ENCODE assay signal across 2 cellular contexts in the genomic region with DNA sequence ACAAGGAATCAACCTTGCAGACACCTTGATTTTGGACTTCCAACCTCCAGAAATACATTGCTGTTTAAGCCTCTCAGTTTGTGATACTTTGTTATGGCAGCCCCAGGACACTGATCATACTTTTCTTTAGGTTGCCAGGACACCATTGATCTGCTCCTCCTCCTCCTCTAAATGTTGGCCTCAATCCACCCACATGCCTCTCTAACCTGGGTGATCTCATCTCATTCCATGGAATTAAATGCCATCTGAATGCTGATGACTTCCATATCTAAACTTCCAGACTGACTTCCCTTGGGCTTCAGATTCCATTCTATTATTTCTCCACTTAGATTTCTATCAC.
TF ChIP-seq lines count a peak whose summit lies in the region.

No MANE protein-coding gene starts in this region.

TF ChIP-seq in A549, 52 proteins besides CTCF, POLR2A, EP300 and RAD21 (continued from another document):
- TF ChIP-seq GATA3 (IDR thresholded peaks at IDR 0.05; ENCODE audit: borderline replicate concordance) (no peak), CHD2 (IDR thresholded peaks at IDR 0.05; ENCODE audit: low read length, partially characterized antibody) (no peak), TP53 (CRISPR knock-in tag; IDR thresholded peaks at IDR 0.05) (no peak), CEBPB (IDR thresholded peaks at IDR 0.05) (no peak)

TF ChIP-seq in IMR-90, 13 proteins besides CTCF, POLR2A, EP300 and RAD21 (continued from another document):
- no peak for TF ChIP-seq SMC3 (IDR thresholded peaks at IDR 0.05; ENCODE audit: low read depth, low read length)
- TF ChIP-seq, protein P1, sequence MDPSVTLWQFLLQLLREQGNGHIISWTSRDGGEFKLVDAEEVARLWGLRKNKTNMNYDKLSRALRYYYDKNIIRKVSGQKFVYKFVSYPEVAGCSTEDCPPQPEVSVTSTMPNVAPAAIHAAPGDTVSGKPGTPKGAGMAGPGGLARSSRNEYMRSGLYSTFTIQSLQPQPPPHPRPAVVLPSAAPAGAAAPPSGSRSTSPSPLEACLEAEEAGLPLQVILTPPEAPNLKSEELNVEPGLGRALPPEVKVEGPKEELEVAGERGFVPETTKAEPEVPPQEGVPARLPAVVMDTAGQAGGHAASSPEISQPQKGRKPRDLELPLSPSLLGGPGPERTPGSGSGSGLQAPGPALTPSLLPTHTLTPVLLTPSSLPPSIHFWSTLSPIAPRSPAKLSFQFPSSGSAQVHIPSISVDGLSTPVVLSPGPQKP (IDR thresholded peaks at IDR 0.05; ENCODE audit: borderline replicate concordance, low read depth, low read length): no peak
- no peak for TF ChIP-seq RCOR1 (IDR thresholded peaks at IDR 0.05; ENCODE audit: insufficient replicate concordance, low read length)
- TF ChIP-seq MAZ (IDR thresholded peaks at IDR 0.05; ENCODE audit: borderline replicate concordance, low read depth, low read length): no peak
- TF ChIP-seq USF2 (IDR thresholded peaks at IDR 0.05; ENCODE audit: low read depth, low read length): no peak
- TF ChIP-seq BHLHE40 (IDR thresholded peaks at IDR 0.05; ENCODE audit: low read depth, low read length): no peak
- TF ChIP-seq RFX5 (IDR thresholded peaks at IDR 0.05; ENCODE audit: low read depth, low read length): no peak
- no peak for TF ChIP-seq FOS (IDR thresholded peaks at IDR 0.05; ENCODE audit: low read depth, low read length)
- TF ChIP-seq CEBPB (IDR thresholded peaks at IDR 0.05; ENCODE audit: low read depth, low read length): no peak
- no peak for TF ChIP-seq NFE2L2 (IDR thresholded peaks at IDR 0.05; ENCODE audit: low read depth, low read length)
